Comparison of ENCODE assay signal across 17 cellular contexts in the genomic region with DNA sequence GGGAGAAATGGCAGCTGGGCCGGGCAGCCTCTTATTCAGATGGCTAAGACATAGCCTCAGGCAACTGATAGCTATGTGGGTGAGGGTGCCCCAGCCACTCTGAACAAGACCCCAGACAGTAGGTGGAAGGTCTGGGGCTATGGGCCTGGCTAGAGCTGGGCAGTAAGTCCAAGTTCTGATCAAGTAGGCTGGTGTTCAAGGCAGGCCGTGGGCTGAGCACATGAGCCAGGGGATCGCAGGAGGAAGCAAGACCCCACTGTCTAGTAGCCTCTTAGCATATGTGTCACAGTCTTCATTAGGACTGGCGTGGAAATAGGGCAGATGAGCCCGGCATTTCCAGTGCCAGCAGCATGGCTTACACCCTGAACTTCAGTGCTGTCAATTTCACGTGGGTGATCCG.
A peak's percentile ranks its signal among the peaks of the same experiment; 100 is the strongest.
DNase-seq lines count a peak whose midpoint lies in the region; ATAC-seq, FAIRE-seq and TF ChIP-seq lines count a peak whose summit lies in the region.
"Had no signal": no experiment of that assay in that cellular context is flagged by ENCODE, and none has a peak within 500 bp of the region (broad histone marks: within the 10 kb centered on the region; RNA-seq: fewer than 3 reads in every experiment).

No MANE protein-coding gene starts in this region.

- H3K79me1 ChIP-seq in IMR-90 (ENCODE audit: low read depth in 1 of 2, low read length in 2 of 2) (no peaks in the 10 kb centered on the region), H1 (ENCODE audit: low read depth, low read length) (no peaks in the 10 kb centered on the region), neuronal stem cell (ENCODE audit: low read depth, low read length) (no peaks in the 10 kb centered on the region)

- intact Hi-C loops in IMR-90 (cut with micrococcal nuclease) (no loop called here), adrenal gland (cut with DNase I) (no loop called here)

- H3K27ac ChIP-seq in IMR-90 (ENCODE audit: insufficient read depth, low read length) (no peak overlapping the region), H1 (ENCODE audit: low read depth, low read length) (no peak overlapping the region), neuronal stem cell (replicated peaks; ENCODE audit: low read length) (no peak overlapping the region), substantia nigra (ENCODE audit: low read depth, low read length, poor library complexity, severe bottlenecking) (no peak overlapping the region), adrenal gland (no peak overlapping the region)

- H3K4me3 ChIP-seq in IMR-90 (ENCODE audit: insufficient read depth, low read depth, low read length) = no peak overlapping the region
- no peak overlapping the region for H3K4me3 ChIP-seq in H1 (ENCODE audit: extremely low read depth in 1 of 4, insufficient read depth in 2 of 4, low read depth in 3 of 4, low read length in 4 of 4)
- H3K4me3 ChIP-seq in neuronal stem cell (ENCODE audit: low read length in 2 of 2) = no peak overlapping the region
- H3K4me3 ChIP-seq in adrenal gland = no peak overlapping the region
- H3K4me3 ChIP-seq: GM12878 had no signal

- H4K8ac ChIP-seq in IMR-90 (ENCODE audit: low read depth in 2 of 2, low read length in 2 of 2) (no peak overlapping the region), H1 (ENCODE audit: extremely low read depth, insufficient read depth, low read length) (no peak overlapping the region), neuronal stem cell (ENCODE audit: low read depth, low read length) (no peak overlapping the region)

- no peak overlapping the region for H2BK120ac ChIP-seq in IMR-90 (ENCODE audit: low read depth, low read length)
- no peak overlapping the region for H2BK120ac ChIP-seq in H1 (replicated peaks; ENCODE audit: low read depth, low read length)
- H2BK120ac ChIP-seq in neuronal stem cell (ENCODE audit: low read depth, low read length) = no peak overlapping the region

- 100% methylated on average over 2 of the region's 7 CpGs; no CpG with 5 or more reads in 1 of the 2 experiments for WGBS in IMR-90 (ENCODE audit: extremely low coverage in 2 of 2, insufficient read length in 1 of 2), 2 experiments
- 89% methylated on average over 7 of the region's 7 CpGs; no CpG with 5 or more reads in 1 of the 2 experiments for WGBS in H1 (ENCODE audit: extremely low coverage in 1 of 2, insufficient coverage in 1 of 2, insufficient read length in 1 of 2, insufficient replicate concordance in 2 of 2, low coverage in 1 of 2, low lambda C conversion rate in 2 of 2, missing lambda C conversion rate in 1 of 2), 2 experiments
- WGBS in neuronal stem cell (ENCODE audit: extremely low coverage in 2 of 2, insufficient read length in 2 of 2, insufficient replicate concordance in 1 of 2), 2 donors = no CpG with 5 or more reads among the region's 7 CpGs
- WGBS in adrenal gland, 4 donors = 89 to 95% (median 93%) methylated on average over 5 to 7 of the region's 7 CpGs

- in situ Hi-C loops in IMR-90 (cut with MboI; ENCODE audit: low sequenced_read_pairs) = no loop called here

- H3K9ac ChIP-seq in IMR-90 (ENCODE audit: low read depth, low read length) = no peak overlapping the region
- H3K9ac ChIP-seq in H1 (replicated peaks in 1 of 4; ENCODE audit: extremely low read depth in 1 of 4, low read depth in 3 of 4, low read length in 3 of 4) = no peak overlapping the region
- no peak overlapping the region for H3K9ac ChIP-seq in neuronal stem cell (ENCODE audit: low read depth, low read length, poor library complexity)

- TF ChIP-seq RAD21 in IMR-90 (IDR thresholded peaks at IDR 0.05; ENCODE audit: low read length) = no peak
- TF ChIP-seq RAD21 in H1 (IDR thresholded peaks at IDR 0.05 in 1 of 2, conservative IDR thresholded peaks at IDR 0.05 in 1 of 2; ENCODE audit: low read depth in 2 of 2, low read length in 2 of 2) = no peak

- no peak overlapping the region for H2BK15ac ChIP-seq in IMR-90 (ENCODE audit: low read depth, low read length)
- no peak overlapping the region for H2BK15ac ChIP-seq in H1 (ENCODE audit: low read length)
- no peak overlapping the region for H2BK15ac ChIP-seq in neuronal stem cell (ENCODE audit: low read length)

- H3K56ac ChIP-seq in IMR-90 (ENCODE audit: extremely low read depth, insufficient read depth, low read length) = no peak overlapping the region
- H3K56ac ChIP-seq in H1 (replicated peaks; ENCODE audit: insufficient read length, low read depth, low read length) = no peak overlapping the region

- FAIRE-seq in H1 (lab: Jason Lieb, UNC) = no peak
- FAIRE-seq: A204.1, GM12878, GM19239, H54 had no signal

- H2BK5ac ChIP-seq in IMR-90 (ENCODE audit: low read depth, low read length, poor library complexity, severe bottlenecking) (no peak overlapping the region), H1 (ENCODE audit: low read depth, low read length) (no peak overlapping the region), neuronal stem cell (ENCODE audit: low read length) (no peak overlapping the region)

- H2BK12ac ChIP-seq in H1 (ENCODE audit: low read depth, low read length) = no peak overlapping the region
- no peak overlapping the region for H2BK12ac ChIP-seq in neuronal stem cell (ENCODE audit: low read length)

- H2AFZ ChIP-seq in IMR-90 (replicated peaks; ENCODE audit: low read length, poor library complexity) (peak overlapping the region; percentile 52), H1 (ENCODE audit: low read length) (no peak overlapping the region), neuronal stem cell (ENCODE audit: low read length) (no peak overlapping the region)

- H2BK20ac ChIP-seq in IMR-90 (ENCODE audit: low read depth, low read length) (0 out of 2 replicates have a peak overlapping the region, but pooled peaks have one; percentile 21), H1 (ENCODE audit: low read length) (peak overlapping the region; percentile 29; the same call in 1 of the 2 replicates)

- no peaks in the 10 kb centered on the region for H4K20me1 ChIP-seq in IMR-90 (ENCODE audit: insufficient read depth, low read length)
- no peaks in the 10 kb centered on the region for H4K20me1 ChIP-seq in H1 (replicated peaks in 1 of 2; ENCODE audit: control insufficient read depth in 1 of 2, insufficient read depth in 2 of 2, low read length in 2 of 2)

- H4K91ac ChIP-seq in IMR-90 (ENCODE audit: insufficient read depth, low read depth, low read length) (peak overlapping the region; percentile 12; the same call in 1 of the 2 replicates), H1 (replicated peaks; ENCODE audit: insufficient read length, low read length) (no peak overlapping the region), neuronal stem cell (ENCODE audit: low read depth, low read length, poor library complexity) (no peak overlapping the region)

- no peak overlapping the region for H4K5ac ChIP-seq in IMR-90 (ENCODE audit: low read depth, low read length)
- H4K5ac ChIP-seq in H1 (ENCODE audit: insufficient read length, low read depth, low read length) = no peak overlapping the region

- H3K36me3 ChIP-seq in IMR-90 (ENCODE audit: control insufficient read depth, insufficient read depth, low read length) = no peaks in the 10 kb centered on the region
- H3K36me3 ChIP-seq in H1 (ENCODE audit: control insufficient read depth in 2 of 4, insufficient read depth in 4 of 4, low read length in 3 of 4) = no peaks in the 10 kb centered on the region
- H3K36me3 ChIP-seq in neuronal stem cell (replicated peaks in 1 of 2; ENCODE audit: control insufficient read depth in 2 of 2, insufficient read depth in 2 of 2, low read length in 2 of 2) = no peaks in the 10 kb centered on the region
- H3K36me3 ChIP-seq in adrenal gland (replicated peaks in 1 of 2) = no peaks in the 10 kb centered on the region

- TF ChIP-seq EP300 in H1 (IDR thresholded peaks at IDR 0.05; ENCODE audit: borderline replicate concordance in 1 of 2, low read depth in 2 of 2, low read length in 2 of 2) = no peak

- H3K9me3 ChIP-seq in IMR-90 (ENCODE audit: control insufficient read depth, insufficient read depth, low read length) (no peaks in the 10 kb centered on the region), H1 (ENCODE audit: insufficient read depth in 2 of 2, low read depth in 1 of 2, low read length in 1 of 2) (no peaks in the 10 kb centered on the region), neuronal stem cell (replicated peaks in 1 of 2; ENCODE audit: control insufficient read depth in 2 of 2, insufficient read depth in 1 of 2, low read depth in 1 of 2, low read length in 2 of 2) (no peaks in the 10 kb centered on the region), adrenal gland (replicated peaks in 1 of 3) (no peaks in the 10 kb centered on the region)

- no peaks in the 10 kb centered on the region for H3K79me2 ChIP-seq in H1 (ENCODE audit: control insufficient read depth in 1 of 2, insufficient read depth in 2 of 2, low read length in 2 of 2)

- H3K14ac ChIP-seq in IMR-90 (replicated peaks; ENCODE audit: low read depth, low read length) (no peak overlapping the region), H1 (ENCODE audit: insufficient read length) (no peak overlapping the region), neuronal stem cell (ENCODE audit: low read length) (peak overlapping the region; percentile 4)

- H3K4me1 ChIP-seq in IMR-90 (ENCODE audit: control insufficient read depth, insufficient read depth, low read length) (peaks cover 20% of the 10 kb centered on the region), H1 (replicated peaks in 1 of 4; ENCODE audit: control insufficient read depth in 3 of 4, insufficient read depth in 4 of 4, low read length in 3 of 4) (peaks cover 0 to 6% (median 3%) of the 10 kb centered on the region in 4 experiments; a peak in 3 of 7 replicates), neuronal stem cell (ENCODE audit: control insufficient read depth in 2 of 2, insufficient read depth in 1 of 2, low read depth in 1 of 2, low read length in 2 of 2) (peaks cover 3 to 6% of the 10 kb centered on the region in 2 donors), adrenal gland (replicated peaks in 1 of 2) (no peaks in the 10 kb centered on the region)

- no peak for ATAC-seq in IMR-90 (ENCODE audit: low read depth)
- no peak for ATAC-seq in stimulated activated naive CD8-positive, alpha-beta T cell treated with anti-CD3 and anti-CD28 coated beads, Interleukin-15, Interleukin-2, amounts not matched to agents 100 U/mL and 50 U/mL, for 24 hours
- ATAC-seq: GM12878 had no signal

- no peak for TF ChIP-seq CTCF in IMR-90 (conservative IDR thresholded peaks at IDR 0.05; ENCODE audit: low read depth, low read length)
- no peak for TF ChIP-seq CTCF in H1 (IDR thresholded peaks at IDR 0.05; ENCODE audit: control extremely low read depth in 1 of 3, insufficient read depth in 1 of 3, low read depth in 1 of 3, low read length in 3 of 3)
- TF ChIP-seq CTCF in adrenal gland (IDR thresholded peaks at IDR 0.05) = no peak

- H3K9me1 ChIP-seq in IMR-90 (ENCODE audit: insufficient read depth, low read length) = peaks cover 18% of the 10 kb centered on the region; the same call in 1 of the 2 replicates

- no peak overlapping the region for H3K4me2 ChIP-seq in IMR-90 (ENCODE audit: low read depth, low read length)
- H3K4me2 ChIP-seq in H1 (ENCODE audit: insufficient read depth in 1 of 2, low read depth in 2 of 2, low read length in 2 of 2) = no peak overlapping the region
- H3K4me2 ChIP-seq in neuronal stem cell (ENCODE audit: insufficient read depth, low read length, poor library complexity, severe bottlenecking) = no peak overlapping the region

- no peaks in the 10 kb centered on the region for H3K23me2 ChIP-seq in H1 (ENCODE audit: low read depth, low read length)

- H3K4ac ChIP-seq in IMR-90 (ENCODE audit: low read depth, low read length) = no peak overlapping the region; the same call in 1 of the 2 replicates
- H3K4ac ChIP-seq in H1 (replicated peaks; ENCODE audit: insufficient read length, low read depth, low read length) = no peak overlapping the region
- no peak overlapping the region for H3K4ac ChIP-seq in neuronal stem cell (ENCODE audit: low read length)

- POLR2A ChIA-PET in IMR-90 (lab: Charles Lee; ENCODE audit: unreplicated experiment) = no interaction called here
- POLR2A ChIA-PET in H1 (lab: Charles Lee; ENCODE audit: partially characterized antibody) = no interaction called here

- no peak overlapping the region for H2AK9ac ChIP-seq in IMR-90 (replicated peaks; ENCODE audit: low read depth, low read length, poor library complexity)

- no peak overlapping the region; the same call in 1 of the 2 replicates for H3K18ac ChIP-seq in IMR-90 (ENCODE audit: low read depth, low read length)
- no peak overlapping the region for H3K18ac ChIP-seq in H1 (ENCODE audit: extremely low read depth, low read length)
- H3K18ac ChIP-seq in neuronal stem cell (ENCODE audit: low read length) = peak overlapping the region; percentile 11

- H2AK5ac ChIP-seq in IMR-90 (ENCODE audit: low read depth, low read length) (peak overlapping the region; percentile 69), H1 (ENCODE audit: low read depth, low read length) (no peak overlapping the region), neuronal stem cell (ENCODE audit: low read depth, low read length) (no peak overlapping the region)

- CTCF ChIA-PET in IMR-90 (lab: Yijun Ruan, JAX) (no interaction called here), H1 (lab: Charles Lee; ENCODE audit: partially characterized antibody) (interaction anchor here (0.6 kb wide), 1 partner anchor 126 kb away, joined by 3 read pairs; no protein-coding TSS in a partner anchor)

- H3K23ac ChIP-seq in IMR-90 (ENCODE audit: low read depth, low read length) = no peak overlapping the region
- H3K23ac ChIP-seq in H1 (ENCODE audit: insufficient read length) = no peak overlapping the region
- H3K23ac ChIP-seq in neuronal stem cell (ENCODE audit: low read depth, low read length, poor library complexity) = no peak overlapping the region

- dilution Hi-C loops in IMR-90 (cut with HindIII; ENCODE audit: low sequenced_read_pairs, unreplicated experiment) = no loop called here

- H3K27me3 ChIP-seq in IMR-90 (ENCODE audit: control insufficient read depth, insufficient read depth, low read length) (no peaks in the 10 kb centered on the region), H1 (replicated peaks in 1 of 4; ENCODE audit: control insufficient read depth in 3 of 4, extremely low read depth in 1 of 4, insufficient read depth in 3 of 4, low read length in 3 of 4) (no peaks in the 10 kb centered on the region), neuronal stem cell (ENCODE audit: control insufficient read depth in 3 of 3, insufficient read depth in 3 of 3, low read depth in 1 of 3, low read length in 3 of 3) (no peaks in the 10 kb centered on the region), adrenal gland (no peaks in the 10 kb centered on the region)

- DNase-seq in IMR-90 = no peak
- no peak for DNase-seq in H1 (ENCODE audit: low read depth in 1 of 2, low spot score in 2 of 2)
- DNase-seq in neuronal stem cell (ENCODE audit: low spot score) = no peak
- DNase-seq in stimulated activated naive CD8-positive, alpha-beta T cell treated with anti-CD3 and anti-CD28 coated beads, Interleukin-15, Interleukin-2, amounts not matched to agents 100 U/mL and 50 U/mL, for 24 hours = no peak
- DNase-seq in substantia nigra (lab: John Stamatoyannopoulos, UW) = no peak
- DNase-seq in adrenal gland = no peak
- DNase-seq: AML-193; Calu3; CD4-positive, alpha-beta memory T cell; DMS53; DND-41; EL; HCEC 1CT had no signal

- TF ChIP-seq POLR2A in IMR-90 (IDR thresholded peaks at IDR 0.05; ENCODE audit: low read depth, low read length) (no peak), H1 (IDR thresholded peaks at IDR 0.05; ENCODE audit: control extremely low read depth in 1 of 2, low read depth in 2 of 2, low read length in 2 of 2) (no peak), adrenal gland (IDR thresholded peaks at IDR 0.05) (no peak)

- no TSS peak for BruUV-seq in IMR-90 (replicated peaks; lab: Mats Ljungman, UMichigan)
